In the genomic region with DNA sequence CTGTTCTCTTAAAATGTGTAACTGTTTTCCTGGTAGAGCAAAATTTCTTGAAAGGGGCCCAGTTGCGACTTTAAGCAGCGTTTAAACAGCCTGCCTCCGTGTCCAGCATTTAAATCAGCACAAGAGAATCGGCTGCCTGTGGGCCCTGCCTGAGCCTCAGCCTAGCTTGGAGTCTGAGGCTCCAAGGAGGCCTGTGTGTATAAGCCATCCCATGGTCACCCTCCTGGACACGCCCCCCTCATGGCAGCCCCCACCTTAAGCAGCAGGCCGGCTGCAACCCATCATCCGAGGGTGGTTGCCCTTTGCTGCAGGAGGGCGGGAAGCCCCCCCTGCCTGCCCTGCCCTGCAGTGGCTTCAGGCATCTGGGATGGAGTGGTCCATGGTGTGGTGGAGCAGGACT, we compare ENCODE assay signal across 22 cellular contexts. TPM values are rescaled to one million over a fixed set of nuclear protein-coding genes. Genes with fewer than 3 reads are reported as not detected.
A peak's percentile ranks its signal among the peaks of the same experiment; 100 is the strongest.
DNase-seq lines count a peak whose midpoint lies in the region; TF ChIP-seq lines count a peak whose summit lies in the region.
"Had no signal": no experiment of that assay in that cellular context is flagged by ENCODE, and none has a peak within 500 bp of the region (broad histone marks: within the 10 kb centered on the region; RNA-seq: fewer than 3 reads in every experiment).

No MANE protein-coding gene starts in this region.

- DNase-seq in medulla oblongata (ENCODE audit: extremely low spot score), result peak; percentile 33
- DNase-seq in osteoblast (ENCODE audit: insufficient read length, low spot score, missing footprints), result peak; percentile 29
- no peak for DNase-seq in suprapubic skin (ENCODE audit: low spot score in 2 of 2)
- DNase-seq in SKM-1 treated with dmso at 0.1 percent for 144 hours (lab: John Stamatoyannopoulos, UW; ENCODE audit: unreplicated experiment), result no peak
- DNase-seq in sigmoid colon, result no peak
- DNase-seq in NCI-H2029 (lab: John Stamatoyannopoulos, UW), result no peak
- DNase-seq: 8988T; Calu3; CD8-positive, alpha-beta T cell; DMS153; GOT3; HCEC 1CT; MV-4-11; NCI-H1105 treated with DMSO at 0.1 percent for 48 hours; NCI-H2081; NCI-H2171; NCI-H345; OCI-M1; Right ventricle myocardium superior had no signal

- no peak for TF ChIP-seq EP300 in suprapubic skin (IDR thresholded peaks at IDR 0.05)
- TF ChIP-seq EP300 in sigmoid colon (IDR thresholded peaks at IDR 0.05), result no peak

- no peak overlapping the region for H2AFZ ChIP-seq in osteoblast (ENCODE audit: low read length)

- H3K9me3 ChIP-seq in HEK293 (ENCODE audit: control insufficient read depth, insufficient read depth, low read depth, low read length), result no peaks in the 10 kb centered on the region
- no peaks in the 10 kb centered on the region for H3K9me3 ChIP-seq in osteoblast (ENCODE audit: low read depth, low read length)
- H3K9me3 ChIP-seq in suprapubic skin, result no peaks in the 10 kb centered on the region
- H3K9me3 ChIP-seq in sigmoid colon, result no peaks in the 10 kb centered on the region
- H3K9me3 ChIP-seq: BLaER1 treated with 17β-estradiol and CSF1 and Interleukin-3, amounts not matched to agents 10 nM and 100 nM had no signal

- TF ChIP-seq CTCF in HEK293 (tag by site-specific recombination; IDR thresholded peaks at IDR 0.05), result no peak
- TF ChIP-seq CTCF in osteoblast (IDR thresholded peaks at IDR 0.05; ENCODE audit: extremely low read depth, low read depth, low read length), result no peak
- no peak for TF ChIP-seq CTCF in suprapubic skin (IDR thresholded peaks at IDR 0.05)
- no peak for TF ChIP-seq CTCF in sigmoid colon (IDR thresholded peaks at IDR 0.05)

- H3K36me3 ChIP-seq in HEK293 (ENCODE audit: control insufficient read depth in 2 of 2, insufficient read depth in 1 of 2, low read length in 2 of 2) (peaks cover 0 to 12% of the 10 kb centered on the region in 2 experiments; a peak in 1 of 3 replicates), osteoblast (ENCODE audit: insufficient read depth, low read length) (peaks cover 5% of the 10 kb centered on the region), suprapubic skin (peaks cover 20% of the 10 kb centered on the region), sigmoid colon (peaks cover 0 to 12% (median 0%) of the 10 kb centered on the region in 4 donors)
- H3K36me3 ChIP-seq: BLaER1 treated with 17β-estradiol and CSF1 and Interleukin-3, amounts not matched to agents 10 nM and 100 nM had no signal

- no peak overlapping the region for H3K4me2 ChIP-seq in osteoblast (ENCODE audit: insufficient read depth, low read length)
- H3K4me2 ChIP-seq: BLaER1 treated with 17β-estradiol and CSF1 and Interleukin-3, amounts not matched to agents 10 nM and 100 nM had no signal

- H3K27ac ChIP-seq in HEK293 (ENCODE audit: extremely low read depth, low read depth, low read length), result no peak overlapping the region
- H3K27ac ChIP-seq in cingulate gyrus (ENCODE audit: low read depth, low read length), result peak overlapping the region; percentile 91
- H3K27ac ChIP-seq in osteoblast (ENCODE audit: low read depth, low read length), result no peak overlapping the region
- no peak overlapping the region for H3K27ac ChIP-seq in suprapubic skin
- H3K27ac ChIP-seq in sigmoid colon, result no peak overlapping the region
- H3K27ac ChIP-seq: BLaER1 treated with 17β-estradiol and CSF1 and Interleukin-3, amounts not matched to agents 10 nM and 100 nM had no signal

- 68% methylated on average over 4 of the region's 8 CpGs for WGBS in suprapubic skin
- 80 to 82% methylated on average over 8 of the region's 8 CpGs for WGBS in sigmoid colon, 2 donors

- POLR2A ChIA-PET in HEK293 (lab: Yijun Ruan, JAX), result no interaction called here

- no peaks in the 10 kb centered on the region for H3K79me2 ChIP-seq in osteoblast (ENCODE audit: insufficient read depth, low read length)

- CTCF ChIA-PET in HEK293 (lab: Yijun Ruan, JAX), result interaction anchor here (4.3 kb wide), 1 partner anchor 126 kb away, joined by 56 read pairs; no protein-coding TSS in a partner anchor

- intact Hi-C loops in sigmoid colon (cut with DNase I), result loop anchor here (10.0 kb wide), 1 partner anchor 465 kb away; no protein-coding TSS in a partner anchor

- H3K4me3 ChIP-seq in HEK293 (ENCODE audit: low read depth, low read length) (no peak overlapping the region), osteoblast (ENCODE audit: insufficient read depth, low read length) (no peak overlapping the region), suprapubic skin (no peak overlapping the region), sigmoid colon (no peak overlapping the region)
- H3K4me3 ChIP-seq: BLaER1 treated with 17β-estradiol and CSF1 and Interleukin-3, amounts not matched to agents 10 nM and 100 nM had no signal

- H3K4me1 ChIP-seq in HEK293 (ENCODE audit: control insufficient read depth, insufficient read depth, low read length) (0 out of 2 replicates have a peak, but pooled peaks cover 2% of the 10 kb centered on the region), osteoblast (ENCODE audit: insufficient read depth, low read length) (peaks cover 6% of the 10 kb centered on the region), suprapubic skin (peaks cover 10% of the 10 kb centered on the region), sigmoid colon (peaks cover 0 to 10% (median 8%) of the 10 kb centered on the region in 4 donors)

- no peak for TF ChIP-seq POLR2A in suprapubic skin (IDR thresholded peaks at IDR 0.05)
- TF ChIP-seq POLR2A in sigmoid colon (IDR thresholded peaks at IDR 0.05), result no peak

- no peaks in the 10 kb centered on the region for H4K20me1 ChIP-seq in osteoblast (ENCODE audit: insufficient read depth, low read length)
- H4K20me1 ChIP-seq: BLaER1 treated with 17β-estradiol and CSF1 and Interleukin-3, amounts not matched to agents 10 nM and 100 nM had no signal

- H3K27me3 ChIP-seq in osteoblast (ENCODE audit: insufficient read depth, low read length), result no peaks in the 10 kb centered on the region
- no peaks in the 10 kb centered on the region for H3K27me3 ChIP-seq in suprapubic skin
- H3K27me3 ChIP-seq in sigmoid colon, result no peaks in the 10 kb centered on the region
- H3K27me3 ChIP-seq: BLaER1 treated with 17β-estradiol and CSF1 and Interleukin-3, amounts not matched to agents 10 nM and 100 nM had no signal

TF ChIP-seq in HEK293, 187 proteins besides CTCF, POLR2A, EP300 and RAD21:
- 0 out of 2 replicates have a peak, but pooled peaks have one; percentile 37 for TF ChIP-seq GLIS2 (tag by site-specific recombination; IDR thresholded peaks at IDR 0.05)
- 0 out of 2 replicates have a peak, but pooled peaks have one; percentile 20 for TF ChIP-seq ZNF600 (tag by site-specific recombination; IDR thresholded peaks at IDR 0.05)
- peak; percentile 46; the same call in 1 of the 2 replicates for TF ChIP-seq KLF9 (tag by site-specific recombination; IDR thresholded peaks at IDR 0.05; ENCODE audit: low read depth)
- TF ChIP-seq, protein P1, sequence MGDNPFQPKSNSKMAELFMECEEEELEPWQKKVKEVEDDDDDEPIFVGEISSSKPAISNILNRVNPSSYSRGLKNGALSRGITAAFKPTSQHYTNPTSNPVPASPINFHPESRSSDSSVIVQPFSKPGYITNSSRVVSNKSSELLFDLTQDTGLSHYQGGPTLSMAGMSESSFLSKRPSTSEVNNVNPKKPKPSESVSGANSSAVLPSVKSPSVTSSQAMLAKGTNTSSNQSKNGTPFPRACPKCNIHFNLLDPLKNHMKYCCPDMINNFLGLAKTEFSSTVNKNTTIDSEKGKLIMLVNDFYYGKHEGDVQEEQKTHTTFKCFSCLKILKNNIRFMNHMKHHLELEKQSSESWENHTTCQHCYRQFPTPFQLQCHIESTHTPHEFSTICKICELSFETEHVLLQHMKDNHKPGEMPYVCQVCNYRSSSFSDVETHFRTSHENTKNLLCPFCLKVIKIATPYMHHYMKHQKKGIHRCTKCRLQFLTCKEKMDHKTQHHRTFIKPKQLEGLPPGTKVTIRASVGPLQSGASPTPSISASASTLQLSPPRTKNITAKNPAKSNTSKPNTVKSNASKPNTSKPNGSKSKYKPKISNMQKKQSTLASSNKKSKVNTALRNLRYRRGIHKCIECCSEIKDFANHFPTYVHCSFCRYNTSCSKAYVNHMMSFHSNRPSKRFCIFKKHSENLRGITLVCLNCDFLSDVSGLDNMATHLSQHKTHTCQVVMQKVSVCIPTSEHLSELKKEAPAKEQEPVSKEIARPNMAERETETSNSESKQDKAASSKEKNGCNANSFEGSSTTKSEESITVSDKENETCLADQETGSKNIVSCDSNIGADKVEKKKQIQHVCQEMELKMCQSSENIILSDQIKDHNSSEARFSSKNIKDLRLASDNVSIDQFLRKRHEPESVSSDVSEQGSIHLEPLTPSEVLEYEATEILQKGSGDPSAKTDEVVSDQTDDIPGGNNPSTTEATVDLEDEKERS (tag by site-specific recombination; IDR thresholded peaks at IDR 0.05), result no peak
- TF ChIP-seq ZNF114 (tag by site-specific recombination; IDR thresholded peaks at IDR 0.05), result no peak
TF ChIP-seq in HEK293: peak in this region for 3.

RNA-seq across cellular contexts. Expression of a gene that starts 18.9 kb away (rescaled TPM):
- total RNA-seq in osteoblast, result 2.2 and 3.2 TPM in 2 replicates
- 100 to 1,000 TPM in 3 of 4 donors, 10 to 100 TPM in 1; 74.4 to 143 (median 115) TPM for total RNA-seq in suprapubic skin
- 1 to 10 TPM; 1.1 to 3.6 (median 1.9) TPM for total RNA-seq in sigmoid colon
- polyA plus RNA-seq in sigmoid colon, result 100 to 1,000 TPM; 229 to 724 (median 339) TPM

RNA-seq across cellular contexts. Expression of a gene that starts 44.0 kb away (rescaled TPM):
- 9.4 and 10.0 TPM in 2 replicates for total RNA-seq in osteoblast
- total RNA-seq in suprapubic skin, result 1 to 10 TPM in 3 of 4 donors, under 1 TPM in 1; 0.89 to 3.8 (median 2.5) TPM
- 10 to 100 TPM in 1 of 4 donors, 1 to 10 TPM in 3; 6.4 to 21.0 (median 8.9) TPM for total RNA-seq in sigmoid colon
- polyA plus RNA-seq in sigmoid colon, result 1 to 10 TPM in 1 of 3 donors, under 1 TPM in 2; under 0.01 to 4.4 (median 0.23) TPM

Comparison
In these comparisons a context has a peak if more than half of its experiments do, and no peak if none do; other contexts are left out.
1. DNase-seq: peak in medulla oblongata (single experiment) and osteoblast (single experiment); none in suprapubic skin (0 of 2), SKM-1 treated with dmso at 0.1 percent for 144 hours (single experiment), sigmoid colon (single experiment) and NCI-H2029 (single experiment).
2. RNA of a gene that starts 18.9 kb away (total RNA-seq): 74.4 to 143 TPM in suprapubic skin; 1.1 to 3.6 TPM in sigmoid colon and 2.2 to 3.2 TPM in osteoblast; every median in the first group is over 10 times any median in the second.